Comparison of ENCODE assay signal across 18 cellular contexts in the genomic region with DNA sequence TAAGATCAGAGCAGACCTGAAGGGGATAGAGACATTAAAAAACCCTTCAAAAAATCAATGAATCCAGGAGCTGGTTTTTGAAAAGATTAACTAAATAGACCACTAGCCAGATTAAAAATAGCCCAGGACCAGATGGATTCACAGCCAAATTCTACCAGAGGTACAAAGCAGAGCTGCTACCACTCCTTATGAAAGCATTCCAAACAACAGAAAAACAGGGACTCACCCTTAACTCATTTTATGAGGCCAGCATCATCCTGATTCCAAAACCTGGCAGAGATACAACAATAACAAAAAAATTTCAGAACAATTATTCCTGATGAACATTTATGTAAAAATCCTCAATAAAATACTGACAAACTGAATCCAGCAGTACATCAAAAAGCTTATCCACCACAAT. TPM values are rescaled to one million over a fixed set of nuclear protein-coding genes. Genes with fewer than 3 reads are reported as not detected.
"Had no signal": no experiment of that assay in that cellular context is flagged by ENCODE, and none has a peak within 500 bp of the region (broad histone marks: within the 10 kb centered on the region; RNA-seq: fewer than 3 reads in every experiment).

No MANE protein-coding gene starts in this region.

RNA-seq across cellular contexts. Expression of a gene that starts 19.2 kb away (rescaled TPM):
- total RNA-seq: activated naive CD4-positive, alpha-beta T cell treated with anti-CD3 and anti-CD28 coated beads for 36 hours; activated naive CD4-positive, alpha-beta T cell treated with anti-CD3 and anti-CD28 coated beads, Interleukin-2, amount 50 U/mL, for 72 hours; activated naive CD8-positive, alpha-beta T cell treated with anti-CD3 and anti-CD28 coated beads for 36 hours; activated naive CD8-positive, alpha-beta T cell treated with anti-CD3 and anti-CD28 coated beads, Interleukin-2, amount 10 ng/mL, durations not matched to agents 7 days and 5 days; activated T-cell treated with anti-CD3 and anti-CD28 coated beads, Interleukin-2, amount 50 U/mL, for 4 hours; activated T-cell treated with anti-CD3 and anti-CD28 coated beads, Interleukin-2, amount 50 U/mL, for 72 hours; activated T-helper 1 cell treated with anti-CD3 and anti-CD28 coated beads, Interleukin-12 subunit alpha, Interleukin-12 subunit beta, Interleukin-2, Interleukin-4 antibody, amounts not matched to agents 30 ng/mL and 10 ng/mL and 1 ng/mL, durations not matched to agents 14 hours and 24 hours and 36 hours; activated T-helper 17 cell treated with anti-CD3 and anti-CD28 coated beads, Interleukin-2, amount 50 U/mL, for 72 hours; activated T-helper 2 cell treated with anti-CD3 and anti-CD28 coated beads, Interferon-gamma antibody, Interleukin-2, Interleukin-4, amounts not matched to agents 10 μg/mL and 5 μg/mL and 100 μg/mL, durations not matched to agents 14 hours and 24 hours and 36 hours; adrenal gland; ascending aorta; astrocyte; body of pancreas; bronchial epithelial cell; cardiac muscle cell; cardiac septum; chondrocyte had no signal
- polyA plus RNA-seq: adrenal gland, cardiac muscle cell had no signal

RNA-seq across cellular contexts. Expression of a gene that starts 33.4 kb away (rescaled TPM):
- total RNA-seq: activated naive CD4-positive, alpha-beta T cell treated with anti-CD3 and anti-CD28 coated beads for 36 hours; activated naive CD4-positive, alpha-beta T cell treated with anti-CD3 and anti-CD28 coated beads, Interleukin-2, amount 50 U/mL, for 72 hours; activated naive CD8-positive, alpha-beta T cell treated with anti-CD3 and anti-CD28 coated beads for 36 hours; activated naive CD8-positive, alpha-beta T cell treated with anti-CD3 and anti-CD28 coated beads, Interleukin-2, amount 10 ng/mL, durations not matched to agents 7 days and 5 days; activated T-cell treated with anti-CD3 and anti-CD28 coated beads, Interleukin-2, amount 50 U/mL, for 4 hours; activated T-cell treated with anti-CD3 and anti-CD28 coated beads, Interleukin-2, amount 50 U/mL, for 72 hours; activated T-helper 1 cell treated with anti-CD3 and anti-CD28 coated beads, Interleukin-12 subunit alpha, Interleukin-12 subunit beta, Interleukin-2, Interleukin-4 antibody, amounts not matched to agents 30 ng/mL and 10 ng/mL and 1 ng/mL, durations not matched to agents 14 hours and 24 hours and 36 hours; activated T-helper 17 cell treated with anti-CD3 and anti-CD28 coated beads, Interleukin-2, amount 50 U/mL, for 72 hours; activated T-helper 2 cell treated with anti-CD3 and anti-CD28 coated beads, Interferon-gamma antibody, Interleukin-2, Interleukin-4, amounts not matched to agents 10 μg/mL and 5 μg/mL and 100 μg/mL, durations not matched to agents 14 hours and 24 hours and 36 hours; ascending aorta; cardiac muscle cell; cardiac septum; cerebellum; chondrocyte had no signal
- polyA plus RNA-seq: cardiac muscle cell had no signal
